1 cellular context compared by ENCODE assay signal in genomic region chr19:43839139-43839538, GRCh38.
TF ChIP-seq lines count a peak whose summit lies in the region.

No MANE protein-coding gene starts in this region.

TF ChIP-seq in HepG2, 621 proteins besides CTCF, POLR2A, EP300 and RAD21:
- TF ChIP-seq ZNF136 (CRISPR knock-in tag; IDR thresholded peaks at IDR 0.05; ENCODE audit: low read depth) (0 out of 2 replicates have a peak, but pooled peaks have one; percentile 39), ZNF160 (CRISPR knock-in tag; IDR thresholded peaks at IDR 0.05) (no peak)
